ENCODE assay signal across 2 cellular contexts in the genomic region with DNA sequence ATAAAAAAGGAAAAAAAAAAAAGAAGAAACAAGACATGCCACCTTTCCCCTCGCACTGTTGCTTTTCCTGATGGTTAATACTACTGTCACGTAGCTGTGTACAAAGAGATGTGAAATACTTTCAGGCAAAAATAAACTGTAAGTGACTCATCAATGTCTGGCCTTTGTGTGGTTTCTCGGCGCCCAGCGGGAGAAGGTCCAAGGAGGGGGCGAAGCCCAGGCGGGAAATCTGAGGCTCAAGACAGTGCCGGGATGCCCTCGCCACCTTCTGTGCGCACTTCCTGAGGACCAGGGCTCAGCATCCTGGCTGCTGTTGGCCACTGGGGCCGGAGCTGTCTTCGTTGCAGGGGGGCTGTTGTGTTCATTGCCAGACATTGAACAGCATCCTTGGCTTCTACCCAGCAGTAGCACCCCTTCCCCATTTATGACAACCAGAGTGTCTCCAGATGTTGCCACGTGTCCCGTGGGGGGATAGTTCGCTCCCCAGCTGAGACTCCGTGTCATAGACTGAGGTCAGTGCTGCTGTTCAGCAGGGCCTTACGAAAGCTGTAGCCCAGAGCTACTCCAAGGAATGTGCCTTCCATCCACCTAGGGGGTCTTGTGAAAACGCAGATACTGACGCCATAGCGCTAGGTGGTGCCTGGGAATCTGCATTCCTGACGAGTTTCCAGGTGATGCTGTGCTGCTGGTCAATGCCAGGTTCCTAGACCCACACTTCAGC.
TF ChIP-seq lines count a peak whose summit lies in the region.

No MANE protein-coding gene starts in this region.

TF ChIP-seq in IMR-90, 13 proteins besides CTCF, POLR2A, EP300 and RAD21 (continued from another document):
- TF ChIP-seq, protein P1, sequence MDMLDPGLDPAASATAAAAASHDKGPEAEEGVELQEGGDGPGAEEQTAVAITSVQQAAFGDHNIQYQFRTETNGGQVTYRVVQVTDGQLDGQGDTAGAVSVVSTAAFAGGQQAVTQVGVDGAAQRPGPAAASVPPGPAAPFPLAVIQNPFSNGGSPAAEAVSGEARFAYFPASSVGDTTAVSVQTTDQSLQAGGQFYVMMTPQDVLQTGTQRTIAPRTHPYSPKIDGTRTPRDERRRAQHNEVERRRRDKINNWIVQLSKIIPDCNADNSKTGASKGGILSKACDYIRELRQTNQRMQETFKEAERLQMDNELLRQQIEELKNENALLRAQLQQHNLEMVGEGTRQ (IDR thresholded peaks at IDR 0.05; ENCODE audit: low read depth, low read length), result peak; percentile 35; the same call in 1 of the 2 replicates
- no peak for TF ChIP-seq RFX5 (IDR thresholded peaks at IDR 0.05; ENCODE audit: low read depth, low read length)
- peak; percentile 39 for TF ChIP-seq RCOR1 (IDR thresholded peaks at IDR 0.05; ENCODE audit: insufficient replicate concordance, low read length)
- TF ChIP-seq FOS (IDR thresholded peaks at IDR 0.05; ENCODE audit: low read depth, low read length), result peak; percentile 94
- peak; percentile 62 for TF ChIP-seq BHLHE40 (IDR thresholded peaks at IDR 0.05; ENCODE audit: low read depth, low read length)
- TF ChIP-seq, protein P2, sequence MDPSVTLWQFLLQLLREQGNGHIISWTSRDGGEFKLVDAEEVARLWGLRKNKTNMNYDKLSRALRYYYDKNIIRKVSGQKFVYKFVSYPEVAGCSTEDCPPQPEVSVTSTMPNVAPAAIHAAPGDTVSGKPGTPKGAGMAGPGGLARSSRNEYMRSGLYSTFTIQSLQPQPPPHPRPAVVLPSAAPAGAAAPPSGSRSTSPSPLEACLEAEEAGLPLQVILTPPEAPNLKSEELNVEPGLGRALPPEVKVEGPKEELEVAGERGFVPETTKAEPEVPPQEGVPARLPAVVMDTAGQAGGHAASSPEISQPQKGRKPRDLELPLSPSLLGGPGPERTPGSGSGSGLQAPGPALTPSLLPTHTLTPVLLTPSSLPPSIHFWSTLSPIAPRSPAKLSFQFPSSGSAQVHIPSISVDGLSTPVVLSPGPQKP (IDR thresholded peaks at IDR 0.05; ENCODE audit: borderline replicate concordance, low read depth, low read length), result no peak
- TF ChIP-seq NFE2L2 (IDR thresholded peaks at IDR 0.05; ENCODE audit: low read depth, low read length), result peak; percentile 10; the same call in 1 of the 2 replicates
- TF ChIP-seq MAFK (IDR thresholded peaks at IDR 0.05; ENCODE audit: low read depth, low read length), result no peak
- 0 out of 2 replicates have a peak, but pooled peaks have one; percentile 44 for TF ChIP-seq CHD1 (IDR thresholded peaks at IDR 0.05; ENCODE audit: low read depth, low read length)
- TF ChIP-seq CEBPB (IDR thresholded peaks at IDR 0.05; ENCODE audit: low read depth, low read length), result peak; percentile 68
- 0 out of 2 replicates have a peak, but pooled peaks have one; percentile 21 for TF ChIP-seq MXI1 (IDR thresholded peaks at IDR 0.05; ENCODE audit: borderline replicate concordance, low read depth, low read length)
- TF ChIP-seq MAZ (IDR thresholded peaks at IDR 0.05; ENCODE audit: borderline replicate concordance, low read depth, low read length), result peak; percentile 74; the same call in 1 of the 2 replicates

TF ChIP-seq in K562, 482 proteins besides CTCF, POLR2A, EP300 and RAD21 (continued from another document and continues in another):
- TF ChIP-seq KLF1 (tag; IDR thresholded peaks at IDR 0.05), result no peak
- TF ChIP-seq, protein P3, sequence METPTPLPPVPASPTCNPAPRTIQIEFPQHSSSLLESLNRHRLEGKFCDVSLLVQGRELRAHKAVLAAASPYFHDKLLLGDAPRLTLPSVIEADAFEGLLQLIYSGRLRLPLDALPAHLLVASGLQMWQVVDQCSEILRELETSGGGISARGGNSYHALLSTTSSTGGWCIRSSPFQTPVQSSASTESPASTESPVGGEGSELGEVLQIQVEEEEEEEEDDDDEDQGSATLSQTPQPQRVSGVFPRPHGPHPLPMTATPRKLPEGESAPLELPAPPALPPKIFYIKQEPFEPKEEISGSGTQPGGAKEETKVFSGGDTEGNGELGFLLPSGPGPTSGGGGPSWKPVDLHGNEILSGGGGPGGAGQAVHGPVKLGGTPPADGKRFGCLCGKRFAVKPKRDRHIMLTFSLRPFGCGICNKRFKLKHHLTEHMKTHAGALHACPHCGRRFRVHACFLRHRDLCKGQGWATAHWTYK (CRISPR knock-in tag; IDR thresholded peaks at IDR 0.05), result no peak
- TF ChIP-seq GABPB1 (CRISPR knock-in tag; IDR thresholded peaks at IDR 0.05), result peak; percentile 59; the same call in 1 of the 2 replicates
- no peak for TF ChIP-seq ZNF589 (CRISPR knock-in tag; IDR thresholded peaks at IDR 0.05; ENCODE audit: low read depth)
- no peak for TF ChIP-seq ZEB2 (IDR thresholded peaks at IDR 0.05)
- no peak for TF ChIP-seq HDGF (IDR thresholded peaks at IDR 0.05)
- TF ChIP-seq FOXM1 (IDR thresholded peaks at IDR 0.05; ENCODE audit: low read depth), result no peak
- TF ChIP-seq FOXM1 (CRISPR knock-in tag; IDR thresholded peaks at IDR 0.05; ENCODE audit: low read depth), result 0 out of 2 replicates have a peak, but pooled peaks have one; percentile 37
- no peak for TF ChIP-seq U2AF2 (optimal IDR thresholded peaks at IDR 0.05; ENCODE audit: low read depth, low read length)
- no peak for TF ChIP-seq PHTF2 (CRISPR knock-in tag; IDR thresholded peaks at IDR 0.05)
- 0 out of 2 replicates have a peak, but pooled peaks have one; percentile 12 for TF ChIP-seq ZFX (CRISPR knock-in tag; IDR thresholded peaks at IDR 0.05)
- no peak for TF ChIP-seq DIDO1 (tag; IDR thresholded peaks at IDR 0.05; ENCODE audit: low read depth)
- TF ChIP-seq RNF2 (IDR thresholded peaks at IDR 0.05), result no peak
- TF ChIP-seq, protein P4, sequence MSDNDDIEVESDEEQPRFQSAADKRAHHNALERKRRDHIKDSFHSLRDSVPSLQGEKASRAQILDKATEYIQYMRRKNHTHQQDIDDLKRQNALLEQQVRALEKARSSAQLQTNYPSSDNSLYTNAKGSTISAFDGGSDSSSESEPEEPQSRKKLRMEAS (CRISPR knock-in tag; IDR thresholded peaks at IDR 0.05), result peak; percentile 61; the same call in 1 of the 2 replicates
- TF ChIP-seq FOXK2 (conservative IDR thresholded peaks at IDR 0.05 in 1 of 2, IDR thresholded peaks at IDR 0.05 in 1 of 2; ENCODE audit: low read depth in 2 of 2), result 0 out of 4 replicates have a peak, but pooled peaks have one; percentile 11 to 44
- no peak for TF ChIP-seq ZFPM2 (CRISPR knock-in tag; IDR thresholded peaks at IDR 0.05)
- TF ChIP-seq, protein P5, sequence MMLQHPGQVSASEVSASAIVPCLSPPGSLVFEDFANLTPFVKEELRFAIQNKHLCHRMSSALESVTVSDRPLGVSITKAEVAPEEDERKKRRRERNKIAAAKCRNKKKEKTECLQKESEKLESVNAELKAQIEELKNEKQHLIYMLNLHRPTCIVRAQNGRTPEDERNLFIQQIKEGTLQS (IDR thresholded peaks at IDR 0.05), result peak; percentile 59
- TF ChIP-seq, protein P5 (CRISPR knock-in tag; conservative IDR thresholded peaks at IDR 0.05), result no peak
- TF ChIP-seq, protein P6, sequence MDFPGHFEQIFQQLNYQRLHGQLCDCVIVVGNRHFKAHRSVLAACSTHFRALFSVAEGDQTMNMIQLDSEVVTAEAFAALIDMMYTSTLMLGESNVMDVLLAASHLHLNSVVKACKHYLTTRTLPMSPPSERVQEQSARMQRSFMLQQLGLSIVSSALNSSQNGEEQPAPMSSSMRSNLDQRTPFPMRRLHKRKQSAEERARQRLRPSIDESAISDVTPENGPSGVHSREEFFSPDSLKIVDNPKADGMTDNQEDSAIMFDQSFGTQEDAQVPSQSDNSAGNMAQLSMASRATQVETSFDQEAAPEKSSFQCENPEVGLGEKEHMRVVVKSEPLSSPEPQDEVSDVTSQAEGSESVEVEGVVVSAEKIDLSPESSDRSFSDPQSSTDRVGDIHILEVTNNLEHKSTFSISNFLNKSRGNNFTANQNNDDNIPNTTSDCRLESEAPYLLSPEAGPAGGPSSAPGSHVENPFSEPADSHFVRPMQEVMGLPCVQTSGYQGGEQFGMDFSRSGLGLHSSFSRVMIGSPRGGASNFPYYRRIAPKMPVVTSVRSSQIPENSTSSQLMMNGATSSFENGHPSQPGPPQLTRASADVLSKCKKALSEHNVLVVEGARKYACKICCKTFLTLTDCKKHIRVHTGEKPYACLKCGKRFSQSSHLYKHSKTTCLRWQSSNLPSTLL (IDR thresholded peaks at IDR 0.05), result no peak
- TF ChIP-seq GTF2E2 (tag; IDR thresholded peaks at IDR 0.05), result no peak
- no peak for TF ChIP-seq ADNP (tag; IDR thresholded peaks at IDR 0.05)
- TF ChIP-seq YY1 (IDR thresholded peaks at IDR 0.05; ENCODE audit: borderline replicate concordance in 1 of 3, control insufficient read depth in 1 of 3, extremely low read depth in 1 of 3, insufficient read depth in 3 of 3, insufficient read length in 1 of 3, insufficient replicate concordance in 2 of 3, low read depth in 1 of 3, low read length in 2 of 3), result no peak
- TF ChIP-seq MIER1 (IDR thresholded peaks at IDR 0.05; ENCODE audit: low read depth), result peak; percentile 49; the same call in 1 of the 2 replicates
- peak; percentile 60 for TF ChIP-seq POLR2G (IDR thresholded peaks at IDR 0.05; ENCODE audit: low read depth, low read length)
- no peak for TF ChIP-seq MCM2 (IDR thresholded peaks at IDR 0.05; ENCODE audit: low read depth)
- TF ChIP-seq ZBTB7A (IDR thresholded peaks at IDR 0.05; ENCODE audit: borderline replicate concordance, control insufficient read depth, low read depth, low read length), result 0 out of 2 replicates have a peak, but pooled peaks have one; percentile 27
- TF ChIP-seq PPARD (CRISPR knock-in tag; IDR thresholded peaks at IDR 0.05), result no peak
- no peak for TF ChIP-seq ZC3H4 (CRISPR knock-in tag; IDR thresholded peaks at IDR 0.05; ENCODE audit: borderline replicate concordance)
- no peak for TF ChIP-seq HDAC6 (IDR thresholded peaks at IDR 0.05; ENCODE audit: low read depth, low read length)
- TF ChIP-seq RB1 (IDR thresholded peaks at IDR 0.05; ENCODE audit: low read depth), result no peak
- no peak for TF ChIP-seq PHB2 (IDR thresholded peaks at IDR 0.05; ENCODE audit: low read depth)
- TF ChIP-seq JUND (IDR thresholded peaks at IDR 0.05; ENCODE audit: borderline replicate concordance, low read depth, low read length), result peak; percentile 56; the same call in 1 of the 2 replicates
- TF ChIP-seq JUND (tag; IDR thresholded peaks at IDR 0.05; ENCODE audit: borderline replicate concordance, low read depth, low read length), result no peak
- TF ChIP-seq FOSL1 (tag; conservative IDR thresholded peaks at IDR 0.05), result peak; percentile 64
- TF ChIP-seq ZNF124 (CRISPR knock-in tag; IDR thresholded peaks at IDR 0.05), result no peak
- no peak for TF ChIP-seq L3MBTL2 (IDR thresholded peaks at IDR 0.05)
- no peak for TF ChIP-seq ZBTB8A (IDR thresholded peaks at IDR 0.05; ENCODE audit: partially characterized antibody)
- no peak for TF ChIP-seq GATA2 (CRISPR knock-in tag; IDR thresholded peaks at IDR 0.05)
- TF ChIP-seq, protein P7, sequence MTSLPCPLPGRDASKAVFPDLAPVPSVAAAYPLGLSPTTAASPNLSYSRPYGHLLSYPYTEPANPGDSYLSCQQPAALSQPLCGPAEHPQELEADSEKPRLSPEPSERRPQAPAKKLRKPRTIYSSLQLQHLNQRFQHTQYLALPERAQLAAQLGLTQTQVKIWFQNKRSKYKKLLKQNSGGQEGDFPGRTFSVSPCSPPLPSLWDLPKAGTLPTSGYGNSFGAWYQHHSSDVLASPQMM (CRISPR knock-in tag; IDR thresholded peaks at IDR 0.05), result no peak
- no peak for TF ChIP-seq NR2C2 (CRISPR knock-in tag; IDR thresholded peaks at IDR 0.05)
- TF ChIP-seq NR2C2 (tag; IDR thresholded peaks at IDR 0.05), result no peak
- no peak for TF ChIP-seq RBFOX2 (IDR thresholded peaks at IDR 0.05; ENCODE audit: low read depth, low read length)
- TF ChIP-seq, protein P8, sequence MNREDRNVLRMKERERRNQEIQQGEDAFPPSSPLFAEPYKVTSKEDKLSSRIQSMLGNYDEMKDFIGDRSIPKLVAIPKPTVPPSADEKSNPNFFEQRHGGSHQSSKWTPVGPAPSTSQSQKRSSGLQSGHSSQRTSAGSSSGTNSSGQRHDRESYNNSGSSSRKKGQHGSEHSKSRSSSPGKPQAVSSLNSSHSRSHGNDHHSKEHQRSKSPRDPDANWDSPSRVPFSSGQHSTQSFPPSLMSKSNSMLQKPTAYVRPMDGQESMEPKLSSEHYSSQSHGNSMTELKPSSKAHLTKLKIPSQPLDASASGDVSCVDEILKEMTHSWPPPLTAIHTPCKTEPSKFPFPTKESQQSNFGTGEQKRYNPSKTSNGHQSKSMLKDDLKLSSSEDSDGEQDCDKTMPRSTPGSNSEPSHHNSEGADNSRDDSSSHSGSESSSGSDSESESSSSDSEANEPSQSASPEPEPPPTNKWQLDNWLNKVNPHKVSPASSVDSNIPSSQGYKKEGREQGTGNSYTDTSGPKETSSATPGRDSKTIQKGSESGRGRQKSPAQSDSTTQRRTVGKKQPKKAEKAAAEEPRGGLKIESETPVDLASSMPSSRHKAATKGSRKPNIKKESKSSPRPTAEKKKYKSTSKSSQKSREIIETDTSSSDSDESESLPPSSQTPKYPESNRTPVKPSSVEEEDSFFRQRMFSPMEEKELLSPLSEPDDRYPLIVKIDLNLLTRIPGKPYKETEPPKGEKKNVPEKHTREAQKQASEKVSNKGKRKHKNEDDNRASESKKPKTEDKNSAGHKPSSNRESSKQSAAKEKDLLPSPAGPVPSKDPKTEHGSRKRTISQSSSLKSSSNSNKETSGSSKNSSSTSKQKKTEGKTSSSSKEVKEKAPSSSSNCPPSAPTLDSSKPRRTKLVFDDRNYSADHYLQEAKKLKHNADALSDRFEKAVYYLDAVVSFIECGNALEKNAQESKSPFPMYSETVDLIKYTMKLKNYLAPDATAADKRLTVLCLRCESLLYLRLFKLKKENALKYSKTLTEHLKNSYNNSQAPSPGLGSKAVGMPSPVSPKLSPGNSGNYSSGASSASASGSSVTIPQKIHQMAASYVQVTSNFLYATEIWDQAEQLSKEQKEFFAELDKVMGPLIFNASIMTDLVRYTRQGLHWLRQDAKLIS (CRISPR knock-in tag; IDR thresholded peaks at IDR 0.05), result 0 out of 2 replicates have a peak, but pooled peaks have one; percentile 35
- TF ChIP-seq XRCC4 (IDR thresholded peaks at IDR 0.05; ENCODE audit: extremely low read depth, insufficient read depth, insufficient read length), result no peak
- TF ChIP-seq CSDE1 (IDR thresholded peaks at IDR 0.05), result no peak
- no peak for TF ChIP-seq STAG1 (CRISPR knock-in tag; IDR thresholded peaks at IDR 0.05; ENCODE audit: borderline replicate concordance)
- TF ChIP-seq CREB1 (IDR thresholded peaks at IDR 0.05), result no peak
- TF ChIP-seq CREB1 (CRISPR knock-in tag; IDR thresholded peaks at IDR 0.05), result peak; percentile 53; the same call in 1 of the 2 replicates
- TF ChIP-seq, protein P9, sequence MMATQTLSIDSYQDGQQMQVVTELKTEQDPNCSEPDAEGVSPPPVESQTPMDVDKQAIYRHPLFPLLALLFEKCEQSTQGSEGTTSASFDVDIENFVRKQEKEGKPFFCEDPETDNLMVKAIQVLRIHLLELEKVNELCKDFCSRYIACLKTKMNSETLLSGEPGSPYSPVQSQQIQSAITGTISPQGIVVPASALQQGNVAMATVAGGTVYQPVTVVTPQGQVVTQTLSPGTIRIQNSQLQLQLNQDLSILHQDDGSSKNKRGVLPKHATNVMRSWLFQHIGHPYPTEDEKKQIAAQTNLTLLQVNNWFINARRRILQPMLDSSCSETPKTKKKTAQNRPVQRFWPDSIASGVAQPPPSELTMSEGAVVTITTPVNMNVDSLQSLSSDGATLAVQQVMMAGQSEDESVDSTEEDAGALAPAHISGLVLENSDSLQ (IDR thresholded peaks at IDR 0.05), result peak; percentile 22; the same call in 1 of the 2 replicates
- TF ChIP-seq SRF (CRISPR knock-in tag; IDR thresholded peaks at IDR 0.05), result no peak
- TF ChIP-seq ZNF445 (CRISPR knock-in tag; IDR thresholded peaks at IDR 0.05; ENCODE audit: low read depth), result no peak
- 0 out of 2 replicates have a peak, but pooled peaks have one; percentile 31 for TF ChIP-seq SMAD4 (CRISPR knock-in tag; conservative IDR thresholded peaks at IDR 0.05)
